In the genomic region with DNA sequence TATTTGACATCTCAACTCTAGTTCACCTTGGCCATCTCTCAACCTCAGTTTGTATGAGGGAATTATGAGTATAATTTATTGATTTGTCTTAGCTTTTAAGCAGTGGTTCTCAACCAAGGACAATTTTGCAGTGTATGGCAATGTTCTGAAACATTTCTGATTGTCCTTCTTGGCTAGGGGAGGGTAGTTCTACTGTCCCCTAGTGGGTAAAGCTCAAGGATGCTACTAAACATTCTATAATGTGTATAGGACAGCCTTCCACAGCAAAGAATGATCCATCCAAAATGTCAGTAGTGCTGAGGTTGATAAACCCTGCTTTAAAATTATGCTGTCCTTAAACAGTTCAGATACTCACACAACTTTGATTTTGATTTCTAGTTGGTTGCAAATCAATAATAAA, we compare ENCODE assay signal across 12 cellular contexts.
A peak's percentile ranks its signal among the peaks of the same experiment; 100 is the strongest.
DNase-seq lines count a peak whose midpoint lies in the region; ATAC-seq, FAIRE-seq and TF ChIP-seq lines count a peak whose summit lies in the region.
"Had no signal": no experiment of that assay in that cellular context is flagged by ENCODE, and none has a peak within 500 bp of the region (broad histone marks: within the 10 kb centered on the region; RNA-seq: fewer than 3 reads in every experiment).

No MANE protein-coding gene starts in this region.

- intact Hi-C loops in MCF 10A (cut with micrococcal nuclease) (no loop called here), breast epithelium (cut with DNase I; ENCODE audit: low total_unique reads) (no loop called here)
- intact Hi-C loops in activated T-helper 1 cell treated with anti-CD3 and anti-CD28 coated beads, Interleukin-12 subunit alpha, Interleukin-12 subunit beta, Interleukin-2, Interleukin-4 antibody, amounts not matched to agents 30 ng/mL and 10 ng/mL and 1 ng/mL, durations not matched to agents 14 hours and 24 hours and 36 hours (cut with micrococcal nuclease): no loop called here

- H3K36me3 ChIP-seq in breast epithelium (no peaks in the 10 kb centered on the region), H1 (ENCODE audit: control insufficient read depth in 2 of 4, insufficient read depth in 4 of 4, low read length in 3 of 4) (peaks cover 0 to 23% (median 11%) of the 10 kb centered on the region in 4 experiments; a peak in 6 of 8 replicates)

- DNase-seq in MCF 10A (ENCODE audit: unreplicated experiment): peak; percentile 11
- no peak for DNase-seq in breast epithelium (ENCODE audit: low spot score in 2 of 2)
- peak; percentile 36 for DNase-seq in NB4 (ENCODE audit: low read depth)
- DNase-seq in H1 (ENCODE audit: low read depth in 1 of 2, low spot score in 2 of 2): no peak
- DNase-seq in retinal pigment epithelial cell (ENCODE audit: low read depth): no peak
- DNase-seq in stimulated activated naive CD8-positive, alpha-beta T cell treated with anti-CD3 and anti-CD28 coated beads, Interleukin-15, Interleukin-2, amounts not matched to agents 100 U/mL and 50 U/mL, for 24 hours: no peak
- no peak for DNase-seq in activated T-helper 1 cell treated with anti-CD3 and anti-CD28 coated beads, Interleukin-12 subunit alpha, Interleukin-12 subunit beta, Interleukin-2, Interleukin-4 antibody, amounts not matched to agents 30 ng/mL and 10 ng/mL and 1 ng/mL, durations not matched to agents 14 hours and 24 hours and 36 hours (ENCODE audit: low spot score)
- DNase-seq: dorsolateral prefrontal cortex, NCI-H446, T-helper 9 cell had no signal

- no peaks in the 10 kb centered on the region for H3K4me1 ChIP-seq in breast epithelium
- H3K4me1 ChIP-seq in H1 (replicated peaks in 1 of 4; ENCODE audit: control insufficient read depth in 3 of 4, insufficient read depth in 4 of 4, low read length in 3 of 4): no peaks in the 10 kb centered on the region

- no peak overlapping the region for H4K5ac ChIP-seq in H1 (ENCODE audit: insufficient read length, low read depth, low read length)

- TF ChIP-seq POLR2A in breast epithelium (IDR thresholded peaks at IDR 0.05): no peak
- TF ChIP-seq POLR2A in NB4 (IDR thresholded peaks at IDR 0.05; ENCODE audit: extremely low read depth, insufficient read length): no peak
- no peak for TF ChIP-seq POLR2A in H1 (IDR thresholded peaks at IDR 0.05; ENCODE audit: control extremely low read depth in 1 of 2, low read depth in 2 of 2, low read length in 2 of 2)

- no peak overlapping the region for H2AFZ ChIP-seq in H1 (ENCODE audit: low read length)

- H3K27me3 ChIP-seq in breast epithelium: no peaks in the 10 kb centered on the region
- no peaks in the 10 kb centered on the region for H3K27me3 ChIP-seq in H1 (replicated peaks in 1 of 4; ENCODE audit: control insufficient read depth in 3 of 4, extremely low read depth in 1 of 4, insufficient read depth in 3 of 4, low read length in 3 of 4)
- H3K27me3 ChIP-seq: dorsolateral prefrontal cortex had no signal

- H3K4me3 Mint-ChIP-seq in MCF 10A (ENCODE audit: unreplicated experiment): no peak overlapping the region
- no peak overlapping the region for H3K4me3 Mint-ChIP-seq in activated T-helper 1 cell treated with anti-CD3 and anti-CD28 coated beads, Interleukin-12 subunit alpha, Interleukin-12 subunit beta, Interleukin-2, Interleukin-4 antibody, amounts not matched to agents 30 ng/mL and 10 ng/mL and 1 ng/mL, durations not matched to agents 14 hours and 24 hours and 36 hours

- CTCF ChIA-PET in MCF 10A (lab: Yijun Ruan, JAX) (interaction anchor here (0.5 to 1.2 kb wide), 5 partner anchors 11 to 338 kb away, joined by 3 to 6 read pairs (median 3); no protein-coding TSS in a partner anchor), H1 (lab: Charles Lee; ENCODE audit: partially characterized antibody) (interaction anchor here (0.9 to 4.5 kb wide), 11 partner anchors 8 to 298 kb away, joined by 3 to 24 read pairs (median 4); no protein-coding TSS in a partner anchor)

- no peak overlapping the region for H2BK5ac ChIP-seq in H1 (ENCODE audit: low read depth, low read length)

- no peaks in the 10 kb centered on the region for H3K27me3 Mint-ChIP-seq in MCF 10A (ENCODE audit: insufficient read depth, unreplicated experiment)
- H3K27me3 Mint-ChIP-seq in activated T-helper 1 cell treated with anti-CD3 and anti-CD28 coated beads, Interleukin-12 subunit alpha, Interleukin-12 subunit beta, Interleukin-2, Interleukin-4 antibody, amounts not matched to agents 30 ng/mL and 10 ng/mL and 1 ng/mL, durations not matched to agents 14 hours and 24 hours and 36 hours (ENCODE audit: insufficient read depth): no peaks in the 10 kb centered on the region

- H3K18ac ChIP-seq in H1 (ENCODE audit: extremely low read depth, low read length): no peak overlapping the region

- H2BK12ac ChIP-seq in H1 (ENCODE audit: low read depth, low read length): no peak overlapping the region

- H4K91ac ChIP-seq in H1 (replicated peaks; ENCODE audit: insufficient read length, low read length): no peak overlapping the region

- peaks cover 13% of the 10 kb centered on the region for H3K36me3 Mint-ChIP-seq in MCF 10A (ENCODE audit: insufficient read depth, unreplicated experiment)
- peaks cover 25% of the 10 kb centered on the region for H3K36me3 Mint-ChIP-seq in activated T-helper 1 cell treated with anti-CD3 and anti-CD28 coated beads, Interleukin-12 subunit alpha, Interleukin-12 subunit beta, Interleukin-2, Interleukin-4 antibody, amounts not matched to agents 30 ng/mL and 10 ng/mL and 1 ng/mL, durations not matched to agents 14 hours and 24 hours and 36 hours (ENCODE audit: low read depth)

- H3K56ac ChIP-seq in H1 (replicated peaks; ENCODE audit: insufficient read length, low read depth, low read length): no peak overlapping the region

- H3K23ac ChIP-seq in H1 (ENCODE audit: insufficient read length): no peak overlapping the region

- H3K9me3 ChIP-seq in breast epithelium: no peaks in the 10 kb centered on the region
- peaks cover 8 to 11% of the 10 kb centered on the region in 2 experiments; a peak in 3 of 4 replicates for H3K9me3 ChIP-seq in H1 (ENCODE audit: insufficient read depth in 2 of 2, low read depth in 1 of 2, low read length in 1 of 2)

- no peak overlapping the region for H3K14ac ChIP-seq in H1 (ENCODE audit: insufficient read length)

- no peak overlapping the region for H3K27ac Mint-ChIP-seq in MCF 10A (ENCODE audit: low read depth, unreplicated experiment)
- H3K27ac Mint-ChIP-seq in activated T-helper 1 cell treated with anti-CD3 and anti-CD28 coated beads, Interleukin-12 subunit alpha, Interleukin-12 subunit beta, Interleukin-2, Interleukin-4 antibody, amounts not matched to agents 30 ng/mL and 10 ng/mL and 1 ng/mL, durations not matched to agents 14 hours and 24 hours and 36 hours: no peak overlapping the region

- H3K79me2 ChIP-seq in H1 (ENCODE audit: control insufficient read depth in 1 of 2, insufficient read depth in 2 of 2, low read length in 2 of 2): no peaks in the 10 kb centered on the region

- H3K4me1 Mint-ChIP-seq in MCF 10A (ENCODE audit: insufficient read depth, unreplicated experiment): no peaks in the 10 kb centered on the region
- H3K4me1 Mint-ChIP-seq in activated T-helper 1 cell treated with anti-CD3 and anti-CD28 coated beads, Interleukin-12 subunit alpha, Interleukin-12 subunit beta, Interleukin-2, Interleukin-4 antibody, amounts not matched to agents 30 ng/mL and 10 ng/mL and 1 ng/mL, durations not matched to agents 14 hours and 24 hours and 36 hours (ENCODE audit: low read depth): no peaks in the 10 kb centered on the region

- H2BK120ac ChIP-seq in H1 (replicated peaks; ENCODE audit: low read depth, low read length): no peak overlapping the region

- FAIRE-seq in H1 (lab: Jason Lieb, UNC): no peak
- FAIRE-seq: urothelium cell line had no signal

- TF ChIP-seq CTCF in MCF 10A (IDR thresholded peaks at IDR 0.05; ENCODE audit: unreplicated experiment) (no peak), breast epithelium (IDR thresholded peaks at IDR 0.05) (no peak), NB4 (IDR thresholded peaks at IDR 0.05; ENCODE audit: low read depth, low read length) (peak; percentile 34), H1 (IDR thresholded peaks at IDR 0.05; ENCODE audit: control extremely low read depth in 1 of 3, insufficient read depth in 1 of 3, low read depth in 1 of 3, low read length in 3 of 3) (peak in 1 of 3 experiments; percentile 46; a peak in 2 of 4 replicates), retinal pigment epithelial cell (conservative IDR thresholded peaks at IDR 0.05; ENCODE audit: low read depth, low read length) (peak; percentile 66)

- no peak overlapping the region for H2AK5ac ChIP-seq in H1 (ENCODE audit: low read depth, low read length)

- no peak overlapping the region for H4K8ac ChIP-seq in H1 (ENCODE audit: extremely low read depth, insufficient read depth, low read length)

- H3K27ac ChIP-seq in breast epithelium (no peak overlapping the region), H1 (ENCODE audit: low read depth, low read length) (no peak overlapping the region)
- H3K27ac ChIP-seq: dorsolateral prefrontal cortex had no signal

- H3K79me1 ChIP-seq in H1 (ENCODE audit: low read depth, low read length): no peaks in the 10 kb centered on the region

- H2BK15ac ChIP-seq in H1 (ENCODE audit: low read length): no peak overlapping the region

- H3K4me3 ChIP-seq in breast epithelium (no peak overlapping the region), NB4 (ENCODE audit: low read depth, low read length) (no peak overlapping the region), H1 (ENCODE audit: extremely low read depth in 1 of 4, insufficient read depth in 2 of 4, low read depth in 3 of 4, low read length in 4 of 4) (no peak overlapping the region), retinal pigment epithelial cell (ENCODE audit: low read length) (no peak overlapping the region)
- H3K4me3 ChIP-seq: dorsolateral prefrontal cortex had no signal

- no peak for TF ChIP-seq EP300 in H1 (IDR thresholded peaks at IDR 0.05; ENCODE audit: borderline replicate concordance in 1 of 2, low read depth in 2 of 2, low read length in 2 of 2)

- H3K9me3 Mint-ChIP-seq in MCF 10A (ENCODE audit: unreplicated experiment): no peaks in the 10 kb centered on the region
- peaks cover 3% of the 10 kb centered on the region for H3K9me3 Mint-ChIP-seq in activated T-helper 1 cell treated with anti-CD3 and anti-CD28 coated beads, Interleukin-12 subunit alpha, Interleukin-12 subunit beta, Interleukin-2, Interleukin-4 antibody, amounts not matched to agents 30 ng/mL and 10 ng/mL and 1 ng/mL, durations not matched to agents 14 hours and 24 hours and 36 hours

- H3K4me2 ChIP-seq in H1 (ENCODE audit: insufficient read depth in 1 of 2, low read depth in 2 of 2, low read length in 2 of 2): no peak overlapping the region

- no peaks in the 10 kb centered on the region for H3K23me2 ChIP-seq in H1 (ENCODE audit: low read depth, low read length)

- BruUV-seq in MCF 10A (replicated peaks; lab: Mats Ljungman, UMichigan): no TSS peak

- peak; percentile 14 to 41; a peak in 3 of 4 replicates for TF ChIP-seq RAD21 in H1 (IDR thresholded peaks at IDR 0.05 in 1 of 2, conservative IDR thresholded peaks at IDR 0.05 in 1 of 2; ENCODE audit: low read depth in 2 of 2, low read length in 2 of 2)

- H3K9ac ChIP-seq in H1 (replicated peaks in 1 of 4; ENCODE audit: extremely low read depth in 1 of 4, low read depth in 3 of 4, low read length in 3 of 4): no peak overlapping the region

- ATAC-seq in stimulated activated naive CD8-positive, alpha-beta T cell treated with anti-CD3 and anti-CD28 coated beads, Interleukin-15, Interleukin-2, amounts not matched to agents 100 U/mL and 50 U/mL, for 24 hours: no peak
- ATAC-seq in HG02852 (IDR thresholded peaks at IDR 0.05; ENCODE audit: unreplicated experiment): no peak

- H4K20me1 ChIP-seq in H1 (replicated peaks in 1 of 2; ENCODE audit: control insufficient read depth in 1 of 2, insufficient read depth in 2 of 2, low read length in 2 of 2): no peaks in the 10 kb centered on the region

- H2BK20ac ChIP-seq in H1 (ENCODE audit: low read length): no peak overlapping the region

- POLR2A ChIA-PET in MCF 10A (lab: Yijun Ruan, JAX) (no interaction called here), H1 (lab: Charles Lee; ENCODE audit: partially characterized antibody) (no interaction called here)

- H3K4ac ChIP-seq in H1 (replicated peaks; ENCODE audit: insufficient read length, low read depth, low read length): no peak overlapping the region

Comparison
In these comparisons a context has a peak if more than half of its experiments do, and no peak if none do; other contexts are left out.
1. DNase-seq: peak in MCF 10A (single experiment) and NB4 (single experiment); none in breast epithelium (0 of 2), H1 (0 of 2), retinal pigment epithelial cell (single experiment), stimulated activated naive CD8-positive, alpha-beta T cell treated with anti-CD3 and anti-CD28 coated beads, Interleukin-15, Interleukin-2, amounts not matched to agents 100 U/mL and 50 U/mL, for 24 hours (single experiment) and activated T-helper 1 cell treated with anti-CD3 and anti-CD28 coated beads, Interleukin-12 subunit alpha, Interleukin-12 subunit beta, Interleukin-2, Interleukin-4 antibody, amounts not matched to agents 30 ng/mL and 10 ng/mL and 1 ng/mL, durations not matched to agents 14 hours and 24 hours and 36 hours (single experiment).
2. CTCF ChIP-seq: peak in NB4 (single experiment) and retinal pigment epithelial cell (single experiment); none in MCF 10A (single experiment) and breast epithelium (0 of 3).